In genomic region chr2:216735086-216735485, GRCh38 we compare ENCODE assay signal across 15 cellular contexts. TPM values are rescaled to one million over a fixed set of nuclear protein-coding genes. Genes with fewer than 3 reads are reported as not detected.
DNase-seq lines count a peak whose midpoint lies in the region; ATAC-seq and TF ChIP-seq lines count a peak whose summit lies in the region.
"Had no signal": no experiment of that assay in that cellular context is flagged by ENCODE, and none has a peak within 500 bp of the region (broad histone marks: within the 10 kb centered on the region; RNA-seq: fewer than 3 reads in every experiment).

No MANE protein-coding gene starts in this region.

- peak; percentile 37 for DNase-seq in NCI-H82 (lab: John Stamatoyannopoulos, UW)
- no peak for DNase-seq in NCI-H82 treated with DMSO at 0.1 percent for 48 hours (lab: John Stamatoyannopoulos, UW; ENCODE audit: unreplicated experiment)
- DNase-seq in fibroblast of peridontal ligament (ENCODE audit: extremely low read depth), result peak; percentile 86
- no peak for DNase-seq in mesothelial cell of epicardium (ENCODE audit: low spot score in 2 of 2, unreplicated experiment in 2 of 2)
- peak in 1 of 2 donors; percentile 87 for DNase-seq in vagina (ENCODE audit: extremely low spot score in 2 of 2)
- no peak for DNase-seq in inferior parietal cortex (ENCODE audit: extremely low spot score)
- no peak for DNase-seq in GM10266 (ENCODE audit: extremely low spot score)
- DNase-seq in activated CD4-positive, alpha-beta T cell treated with anti-CD3 and anti-CD28 coated beads for 36 hours, result no peak
- DNase-seq: COR-L47; HFFc6; naive thymus-derived CD4-positive, alpha-beta T cell; NCI-H2107; stimulated activated naive CD4-positive, alpha-beta T cell treated with Interleukin-2 at 50 U/mL for 16 hours had no signal

- no peaks in the 10 kb centered on the region for H3K9me3 ChIP-seq in vagina

- H3K27me3 Mint-ChIP-seq in mesothelial cell of epicardium (ENCODE audit: low read depth), result no peaks in the 10 kb centered on the region
- H3K27me3 Mint-ChIP-seq in activated CD4-positive, alpha-beta T cell treated with anti-CD3 and anti-CD28 coated beads for 36 hours, result peaks cover 2% of the 10 kb centered on the region

- POLR2A ChIA-PET in activated CD4-positive, alpha-beta T cell treated with anti-CD3 and anti-CD28 coated beads for 36 hours (lab: Charles Lee), result no interaction called here

- no peaks in the 10 kb centered on the region for H3K27me3 ChIP-seq in vagina

- H3K27ac Mint-ChIP-seq in mesothelial cell of epicardium, result peak overlapping the region; percentile 14
- no peak overlapping the region for H3K27ac Mint-ChIP-seq in activated CD4-positive, alpha-beta T cell treated with anti-CD3 and anti-CD28 coated beads for 36 hours
- H3K27ac Mint-ChIP-seq: activated naive CD4-positive, alpha-beta T cell treated with anti-CD3 and anti-CD28 coated beads, Interleukin-2, amount 50 U/mL, for 72 hours; HFFc6; naive thymus-derived CD4-positive, alpha-beta T cell had no signal

- H3K27ac ChIP-seq in vagina, result peak overlapping the region; percentile 88
- H3K27ac ChIP-seq: 22Rv1 had no signal

- CTCF ChIA-PET in activated CD4-positive, alpha-beta T cell treated with anti-CD3 and anti-CD28 coated beads for 36 hours (lab: Charles Lee), result interaction anchor here (1.0 kb wide), 1 partner anchor 40 kb away, joined by 4 read pairs; no protein-coding TSS in a partner anchor

- peak overlapping the region in 1 of 2 donors; percentile 29 for H3K4me3 ChIP-seq in vagina

- no peaks in the 10 kb centered on the region for H3K36me3 Mint-ChIP-seq in mesothelial cell of epicardium
- no peaks in the 10 kb centered on the region for H3K36me3 Mint-ChIP-seq in activated CD4-positive, alpha-beta T cell treated with anti-CD3 and anti-CD28 coated beads for 36 hours (ENCODE audit: low read depth)
- H3K36me3 Mint-ChIP-seq: activated naive CD4-positive, alpha-beta T cell treated with anti-CD3 and anti-CD28 coated beads, Interleukin-2, amount 50 U/mL, for 72 hours; naive thymus-derived CD4-positive, alpha-beta T cell had no signal

- no peak for TF ChIP-seq POLR2A in vagina (IDR thresholded peaks at IDR 0.05)

- TF ChIP-seq CTCF in mesothelial cell of epicardium (IDR thresholded peaks at IDR 0.05; ENCODE audit: unreplicated experiment) (no peak), vagina (IDR thresholded peaks at IDR 0.05) (no peak), GM10266 (IDR thresholded peaks at IDR 0.05; ENCODE audit: control insufficient read depth, insufficient read depth, low read depth, missing control alignments) (no peak)

- H3K9me3 Mint-ChIP-seq in mesothelial cell of epicardium, result no peaks in the 10 kb centered on the region
- no peaks in the 10 kb centered on the region for H3K9me3 Mint-ChIP-seq in activated CD4-positive, alpha-beta T cell treated with anti-CD3 and anti-CD28 coated beads for 36 hours (ENCODE audit: low read depth)
- H3K9me3 Mint-ChIP-seq: activated naive CD4-positive, alpha-beta T cell treated with anti-CD3 and anti-CD28 coated beads, Interleukin-2, amount 50 U/mL, for 72 hours; HFFc6; naive thymus-derived CD4-positive, alpha-beta T cell had no signal

- no peak overlapping the region for H3K4me3 Mint-ChIP-seq in mesothelial cell of epicardium
- no peak overlapping the region for H3K4me3 Mint-ChIP-seq in activated CD4-positive, alpha-beta T cell treated with anti-CD3 and anti-CD28 coated beads for 36 hours
- H3K4me3 Mint-ChIP-seq: HFFc6; naive thymus-derived CD4-positive, alpha-beta T cell had no signal

- ATAC-seq in activated CD4-positive, alpha-beta T cell treated with anti-CD3 and anti-CD28 coated beads for 36 hours, result no peak
- ATAC-seq: activated naive CD4-positive, alpha-beta T cell treated with anti-CD3 and anti-CD28 coated beads, Interleukin-2, amount 50 U/mL, for 72 hours; naive thymus-derived CD4-positive, alpha-beta T cell had no signal

- H3K36me3 ChIP-seq in vagina, result no peaks in the 10 kb centered on the region

- H3K4me1 ChIP-seq in vagina, result peaks cover 49% of the 10 kb centered on the region

- intact Hi-C loops in vagina (cut with DNase I), result no loop called here
- intact Hi-C loops in activated CD4-positive, alpha-beta T cell treated with anti-CD3 and anti-CD28 coated beads for 36 hours (cut with DNase I, micrococcal nuclease), result no loop called here

- peaks cover 13% of the 10 kb centered on the region for H3K4me1 Mint-ChIP-seq in mesothelial cell of epicardium
- H3K4me1 Mint-ChIP-seq in activated CD4-positive, alpha-beta T cell treated with anti-CD3 and anti-CD28 coated beads for 36 hours, result no peaks in the 10 kb centered on the region
- H3K4me1 Mint-ChIP-seq: naive thymus-derived CD4-positive, alpha-beta T cell had no signal

RNA-seq across cellular contexts. Expression of gene IGFBP5, which starts 39.7 kb away (rescaled TPM):
- total RNA-seq in mesothelial cell of epicardium (415 to 456 TPM (median 447 TPM) in 3 replicates), vagina (1,041 TPM)
- total RNA-seq in activated CD4-positive, alpha-beta T cell treated with anti-CD3 and anti-CD28 coated beads for 36 hours, result not detected
- total RNA-seq: naive thymus-derived CD4-positive, alpha-beta T cell had no signal

Comparison
In these comparisons a context has a peak if more than half of its experiments do, and no peak if none do; other contexts are left out.
1. DNase-seq: peak in NCI-H82 (single experiment) and fibroblast of peridontal ligament (single experiment); none in NCI-H82 treated with DMSO at 0.1 percent for 48 hours (single experiment), mesothelial cell of epicardium (0 of 2), inferior parietal cortex (single experiment), GM10266 (single experiment) and activated CD4-positive, alpha-beta T cell treated with anti-CD3 and anti-CD28 coated beads for 36 hours (single experiment).
2. RNA of gene IGFBP5, which starts 39.7 kb away (total RNA-seq): 1,041 TPM in vagina (single experiment) and 415 to 456 TPM in mesothelial cell of epicardium; not detected in activated CD4-positive, alpha-beta T cell treated with anti-CD3 and anti-CD28 coated beads for 36 hours; every median in the first group is over 100 times any median in the second.